ENCODE assay signal across 18 cellular contexts in genomic region chr10:87935290-87936141, GRCh38.
DNase-seq lines count a peak whose midpoint lies in the region; ATAC-seq, FAIRE-seq and TF ChIP-seq lines count a peak whose summit lies in the region.
"Had no signal": no experiment of that assay in that cellular context is flagged by ENCODE, and none has a peak within 500 bp of the region (broad histone marks: within the 10 kb centered on the region; RNA-seq: fewer than 3 reads in every experiment).

No MANE protein-coding gene starts in this region.

- peak; percentile 65 for FAIRE-seq in A204.1 (lab: Jason Lieb, UNC)
- FAIRE-seq in GM18507 (lab: Jason Lieb, UNC) = peak; percentile 53

- CTCF ChIA-PET in HEK293T (lab: Yijun Ruan, JAX) = no interaction called here

- TF ChIP-seq CTCF in choroid plexus epithelial cell (conservative IDR thresholded peaks at IDR 0.05; ENCODE audit: low read depth, low read length) = no peak

- peak; percentile 20 for ATAC-seq in left lobe of liver
- ATAC-seq in GM19351 (IDR thresholded peaks at IDR 0.05; ENCODE audit: unreplicated experiment) = no peak
- ATAC-seq: T-helper 17 cell had no signal

- no peak for DNase-seq in GM18507 (ENCODE audit: extremely low spot score, insufficient read length, low read depth)
- DNase-seq in choroid plexus epithelial cell (ENCODE audit: low read depth) = peak; percentile 36
- no peak for DNase-seq in left lobe of liver (ENCODE audit: low spot score)
- DNase-seq in HEK293T (ENCODE audit: extremely low spot score) = no peak
- DNase-seq in NCI-H2196 treated with DMSO at 0.1 percent for 48 hours (lab: John Stamatoyannopoulos, UW; ENCODE audit: unreplicated experiment) = no peak
- DNase-seq in MV-4-11 (lab: John Stamatoyannopoulos, UW) = no peak
- DNase-seq: amygdala, COR-L47, glutamatergic neuron, NCI-H1694 treated with DMSO at 0.1 percent for 48 hours, NCI-H524, retina, SHP77, T-helper 17 cell had no signal

- POLR2A ChIA-PET in HEK293T (lab: Yijun Ruan, JAX) = no interaction called here

- H3K4me3 ChIP-seq in choroid plexus epithelial cell (ENCODE audit: low read depth, low read length) = no peak overlapping the region
- H3K4me3 ChIP-seq: neural progenitor cell, vagina had no signal

TF ChIP-seq in HEK293T, 16 proteins besides CTCF, POLR2A, EP300 and RAD21:
- TF ChIP-seq FOXM1 (IDR thresholded peaks at IDR 0.05; ENCODE audit: borderline replicate concordance) = no peak
- TF ChIP-seq ARNT (IDR thresholded peaks at IDR 0.05) = no peak
- TF ChIP-seq SP1 (IDR thresholded peaks at IDR 0.05) = no peak
- no peak for TF ChIP-seq ELF4 (IDR thresholded peaks at IDR 0.05)
- no peak for TF ChIP-seq CTBP1 (IDR thresholded peaks at IDR 0.05; ENCODE audit: borderline replicate concordance)
- no peak for TF ChIP-seq NFRKB (IDR thresholded peaks at IDR 0.05)
- TF ChIP-seq LEF1 (IDR thresholded peaks at IDR 0.05; ENCODE audit: borderline replicate concordance) = no peak
- TF ChIP-seq SUZ12 (IDR thresholded peaks at IDR 0.05) = no peak
- TF ChIP-seq L3MBTL2 (conservative IDR thresholded peaks at IDR 0.05) = no peak
- TF ChIP-seq TARDBP (IDR thresholded peaks at IDR 0.05) = no peak
- no peak for TF ChIP-seq FOXA1 (IDR thresholded peaks at IDR 0.05)
- no peak for TF ChIP-seq ZNF384 (IDR thresholded peaks at IDR 0.05)
- no peak for TF ChIP-seq PKNOX1 (IDR thresholded peaks at IDR 0.05)
- TF ChIP-seq BHLHE40 (IDR thresholded peaks at IDR 0.05; ENCODE audit: borderline replicate concordance) = no peak
